ENCODE assay signal across 9 cellular contexts in genomic region chr19:2529473-2529918, GRCh38. TPM values are rescaled to one million over a fixed set of nuclear protein-coding genes. Genes with fewer than 3 reads are reported as not detected.
A peak's percentile ranks its signal among the peaks of the same experiment; 100 is the strongest.
DNase-seq lines count a peak whose midpoint lies in the region; ATAC-seq and TF ChIP-seq lines count a peak whose summit lies in the region.
"Had no signal": no experiment of that assay in that cellular context is flagged by ENCODE, and none has a peak within 500 bp of the region (broad histone marks: within the 10 kb centered on the region; RNA-seq: fewer than 3 reads in every experiment).

No MANE protein-coding gene starts in this region.

- H3K27ac Mint-ChIP-seq in WTC11, result no peak overlapping the region
- no peak overlapping the region for H3K27ac Mint-ChIP-seq in activated CD4-positive, alpha-beta T cell treated with anti-CD3 and anti-CD28 coated beads, Interleukin-2, amount 10 ng/mL, durations not matched to agents 7 days and 5 days
- H3K27ac Mint-ChIP-seq: activated naive CD4-positive, alpha-beta T cell treated with anti-CD3 and anti-CD28 coated beads, Interleukin-2, amount 50 U/mL, for 24 hours had no signal

- H3K27me3 ChIP-seq in BJ (ENCODE audit: control insufficient read depth, insufficient read depth, low read length), result no peaks in the 10 kb centered on the region
- H3K27me3 ChIP-seq in left lung, result no peaks in the 10 kb centered on the region

- peak; percentile 84 for DNase-seq in BJ (ENCODE audit: low read depth)
- peak; percentile 66 for DNase-seq in HuH-7.5 (ENCODE audit: low spot score)
- DNase-seq in WTC11 (ENCODE audit: low spot score), result no peak
- DNase-seq in left lung, result peak in 1 of 2 donors; percentile 50
- DNase-seq in central memory CD4-positive, alpha-beta T cell, result no peak
- no peak for DNase-seq in activated CD4-positive, alpha-beta T cell treated with anti-CD3 and anti-CD28 coated beads, Interleukin-2, amount 10 ng/mL, durations not matched to agents 7 days and 5 days

- H3K36me3 ChIP-seq in BJ (ENCODE audit: control insufficient read depth, insufficient read depth, low read length) (no peaks in the 10 kb centered on the region), left lung (no peaks in the 10 kb centered on the region)

- H3K27ac ChIP-seq in left lung, result no peak overlapping the region

- intact Hi-C loops in left lung (cut with DNase I), result no loop called here

- no peaks in the 10 kb centered on the region for H3K27me3 Mint-ChIP-seq in WTC11 (ENCODE audit: low read depth)
- peaks cover 3% of the 10 kb centered on the region for H3K27me3 Mint-ChIP-seq in activated CD4-positive, alpha-beta T cell treated with anti-CD3 and anti-CD28 coated beads, Interleukin-2, amount 10 ng/mL, durations not matched to agents 7 days and 5 days
- H3K27me3 Mint-ChIP-seq: activated naive CD4-positive, alpha-beta T cell treated with anti-CD3 and anti-CD28 coated beads, Interleukin-2, amount 50 U/mL, for 24 hours had no signal

- CTCF ChIA-PET in BJ (lab: Yijun Ruan, JAX), result interaction anchor here (1.2 kb wide), 1 partner anchor 11 kb away, joined by 5 read pairs; no protein-coding TSS in a partner anchor
- CTCF ChIA-PET in WTC11 (lab: Charles Lee), result interaction anchor here (1.0 to 1.8 kb wide), 3 partner anchors 50 to 84 kb away, joined by 3 to 6 read pairs (median 3); no protein-coding TSS in a partner anchor
- CTCF ChIA-PET in activated CD4-positive, alpha-beta T cell treated with anti-CD3 and anti-CD28 coated beads, Interleukin-2, amount 10 ng/mL, durations not matched to agents 7 days and 5 days (lab: Charles Lee), result interaction anchor here (0.8 kb wide), 1 partner anchor 13 kb away, joined by 4 read pairs; no protein-coding TSS in a partner anchor

- H3K4me1 Mint-ChIP-seq in WTC11, result peaks cover 8% of the 10 kb centered on the region
- peaks cover 21% of the 10 kb centered on the region for H3K4me1 Mint-ChIP-seq in activated CD4-positive, alpha-beta T cell treated with anti-CD3 and anti-CD28 coated beads, Interleukin-2, amount 10 ng/mL, durations not matched to agents 7 days and 5 days

- H3K4me3 Mint-ChIP-seq in WTC11, result no peak overlapping the region
- no peak overlapping the region for H3K4me3 Mint-ChIP-seq in activated CD4-positive, alpha-beta T cell treated with anti-CD3 and anti-CD28 coated beads, Interleukin-2, amount 10 ng/mL, durations not matched to agents 7 days and 5 days
- H3K4me3 Mint-ChIP-seq: activated naive CD4-positive, alpha-beta T cell treated with anti-CD3 and anti-CD28 coated beads, Interleukin-2, amount 50 U/mL, for 24 hours had no signal

- peaks cover 14% of the 10 kb centered on the region for H3K36me3 Mint-ChIP-seq in WTC11
- H3K36me3 Mint-ChIP-seq in activated CD4-positive, alpha-beta T cell treated with anti-CD3 and anti-CD28 coated beads, Interleukin-2, amount 10 ng/mL, durations not matched to agents 7 days and 5 days (ENCODE audit: low read depth), result no peaks in the 10 kb centered on the region

- POLR2A ChIA-PET in BJ (lab: Charles Lee), result interaction anchor here (0.5 kb wide), 1 partner anchor 50 kb away, joined by 3 read pairs; no protein-coding TSS in a partner anchor
- POLR2A ChIA-PET in WTC11 (lab: Charles Lee), result interaction anchor here (3.6 kb wide), 1 partner anchor 53 kb away, joined by 12 read pairs; the partner anchor contains the start of gene GADD45B
- POLR2A ChIA-PET in activated CD4-positive, alpha-beta T cell treated with anti-CD3 and anti-CD28 coated beads, Interleukin-2, amount 10 ng/mL, durations not matched to agents 7 days and 5 days (lab: Charles Lee), result no interaction called here

- peaks cover 0 to 13% of the 10 kb centered on the region in 2 donors for H3K4me1 ChIP-seq in left lung

- ATAC-seq in WTC11, result no peak
- ATAC-seq in left lung, result peak; percentile 46
- no peak for ATAC-seq in HG03469 (IDR thresholded peaks at IDR 0.05; ENCODE audit: unreplicated experiment)
- ATAC-seq in GM21515 (IDR thresholded peaks at IDR 0.05; ENCODE audit: unreplicated experiment), result no peak

- peaks cover 20% of the 10 kb centered on the region for H3K9me3 Mint-ChIP-seq in WTC11
- peaks cover 3% of the 10 kb centered on the region for H3K9me3 Mint-ChIP-seq in activated CD4-positive, alpha-beta T cell treated with anti-CD3 and anti-CD28 coated beads, Interleukin-2, amount 10 ng/mL, durations not matched to agents 7 days and 5 days

- TF ChIP-seq CTCF in BJ (IDR thresholded peaks at IDR 0.05; ENCODE audit: insufficient read depth, low read depth, low read length) (no peak), WTC11 (IDR thresholded peaks at IDR 0.05) (no peak), left lung (IDR thresholded peaks at IDR 0.05) (no peak)

- no peak overlapping the region for H3K4me3 ChIP-seq in BJ (ENCODE audit: low read depth, low read length)
- H3K4me3 ChIP-seq in left lung, result no peak overlapping the region

- no peaks in the 10 kb centered on the region for H3K9me3 ChIP-seq in left lung

TF ChIP-seq in WTC11, 78 proteins besides CTCF, POLR2A, EP300 and RAD21:
- no peak for TF ChIP-seq ARID4B (CRISPR knock-in tag; IDR thresholded peaks at IDR 0.05; ENCODE audit: borderline replicate concordance)
- peak; percentile 99 for TF ChIP-seq GABPB1 (CRISPR knock-in tag; IDR thresholded peaks at IDR 0.05)
TF ChIP-seq in WTC11: peak in this region for 1.

RNA-seq across cellular contexts. Expression of gene GADD45B, which starts 53.6 kb away (rescaled TPM):
- 54.5 and 69.8 TPM in 2 replicates for polyA plus RNA-seq in BJ (2011; rRNA removed)
- 29.7 and 46.4 TPM in 2 replicates for polyA minus RNA-seq in BJ (2011; rRNA and poly(A)+ RNA removed)
- total RNA-seq in WTC11 (2021) (17.9 to 27.5 TPM (median 23.2 TPM) in 3 replicates), left lung (10 to 100 TPM; 54.0 to 73.5 TPM)
- 10 to 100 TPM; 31.2 to 39.2 TPM for total RNA-seq in activated CD4-positive, alpha-beta T cell treated with anti-CD3 and anti-CD28 coated beads, Interleukin-2, amount 10 ng/mL, durations not matched to agents 7 days and 5 days

Comparison
In these comparisons a context has a peak if more than half of its experiments do, and no peak if none do; other contexts are left out.
1. DNase-seq: peak in BJ (single experiment) and HuH-7.5 (single experiment); none in WTC11 (single experiment), central memory CD4-positive, alpha-beta T cell (single experiment) and activated CD4-positive, alpha-beta T cell treated with anti-CD3 and anti-CD28 coated beads, Interleukin-2, amount 10 ng/mL, durations not matched to agents 7 days and 5 days (single experiment).